In the genomic region with DNA sequence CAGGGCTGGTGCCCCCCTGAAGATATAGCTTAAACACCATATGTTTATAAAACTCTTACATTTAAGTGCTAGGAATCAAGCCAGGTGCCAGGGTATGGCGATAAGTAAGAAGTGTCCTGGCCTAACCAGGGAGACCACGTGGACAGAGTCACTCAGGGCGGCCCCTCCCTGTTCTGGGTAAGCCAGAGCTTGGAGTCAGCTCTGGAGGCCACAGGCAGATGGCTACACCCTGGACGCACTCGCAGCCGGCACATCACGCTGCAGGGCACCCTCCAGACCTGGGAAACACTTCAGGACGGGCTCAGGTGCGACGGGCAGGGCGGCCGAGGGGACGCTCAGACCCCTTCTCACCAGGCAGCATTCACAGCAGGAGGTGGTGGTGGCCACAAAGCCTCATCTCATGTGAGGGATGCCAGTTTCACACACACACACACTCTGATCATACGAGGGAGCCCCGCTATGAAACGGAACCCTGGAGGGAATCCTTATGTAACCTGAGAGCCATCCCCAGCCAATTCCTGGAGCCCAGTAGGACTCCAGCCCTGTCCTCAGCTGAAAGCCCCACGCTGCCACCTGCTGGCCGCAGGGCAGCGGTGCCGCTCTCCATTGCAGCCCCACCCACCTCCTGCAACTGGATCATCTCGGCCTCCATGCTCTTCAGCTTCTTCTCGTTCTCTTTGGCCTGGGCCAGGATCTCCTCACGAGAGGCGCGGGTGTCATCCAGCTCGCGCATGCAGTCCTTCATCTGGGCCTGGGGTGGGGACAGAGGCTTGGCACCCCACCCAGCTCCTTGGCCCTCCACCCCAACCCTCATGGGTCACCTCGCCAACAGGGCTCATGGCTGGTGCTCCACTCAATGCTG, we compare ENCODE assay signal across 8 cellular contexts. TPM values are rescaled to one million over a fixed set of nuclear protein-coding genes. Genes with fewer than 3 reads are reported as not detected.
DNase-seq lines count a peak whose midpoint lies in the region; ATAC-seq and TF ChIP-seq lines count a peak whose summit lies in the region.

No MANE protein-coding gene starts in this region.

- H3K9me3 ChIP-seq in Karpas-422 (ENCODE audit: low read length) (no peaks in the 10 kb centered on the region), SK-N-SH (no peaks in the 10 kb centered on the region), upper lobe of left lung (no peaks in the 10 kb centered on the region)

- TF ChIP-seq EP300 in SK-N-SH (IDR thresholded peaks at IDR 0.05; ENCODE audit: borderline replicate concordance in 1 of 2, low read depth in 1 of 2, low read length in 1 of 2), result no peak
- TF ChIP-seq EP300 in upper lobe of left lung (IDR thresholded peaks at IDR 0.05), result no peak

- H3K4me1 ChIP-seq in Karpas-422 (ENCODE audit: low read length) (no peaks in the 10 kb centered on the region), SK-N-SH (ENCODE audit: control insufficient read depth in 1 of 2, insufficient read depth in 2 of 2, low read depth in 1 of 2, low read length in 1 of 2) (no peaks in the 10 kb centered on the region; a peak in 1 of 4 replicates), upper lobe of left lung (peaks cover 0 to 16% (median 14%) of the 10 kb centered on the region in 4 donors)

- H3K4me2 ChIP-seq in Karpas-422 (ENCODE audit: low read depth, low read length, poor library complexity, severe bottlenecking) (no peak overlapping the region), SK-N-SH (no peak overlapping the region)

- H3K4me1 Mint-ChIP-seq in activated naive CD8-positive, alpha-beta T cell (ENCODE audit: low read depth), result peaks cover 38% of the 10 kb centered on the region
- H3K4me1 Mint-ChIP-seq in glutamatergic neuron (ENCODE audit: low read depth, unreplicated experiment), result peaks cover 2% of the 10 kb centered on the region

- TF ChIP-seq POLR2A in upper lobe of left lung (IDR thresholded peaks at IDR 0.05), result no peak

- peaks cover 66% of the 10 kb centered on the region for H3F3A ChIP-seq in SK-N-SH (replicated peaks; ENCODE audit: insufficient read depth)

- H3K4me3 Mint-ChIP-seq in activated naive CD8-positive, alpha-beta T cell, result no peak overlapping the region
- no peak overlapping the region for H3K4me3 Mint-ChIP-seq in glutamatergic neuron (ENCODE audit: unreplicated experiment)

- H3K36me3 ChIP-seq in Karpas-422 (ENCODE audit: insufficient read depth, low read length) (peaks cover 14% of the 10 kb centered on the region), SK-N-SH (replicated peaks in 1 of 2; ENCODE audit: control insufficient read depth in 1 of 2, insufficient read depth in 2 of 2, low read length in 1 of 2) (peaks cover 69 to 83% of the 10 kb centered on the region in 2 experiments), upper lobe of left lung (peaks cover 77 to 95% (median 87%) of the 10 kb centered on the region in 4 donors)

- H4K20me1 ChIP-seq in Karpas-422 (ENCODE audit: insufficient read depth, low read depth, low read length), result peaks cover 4% of the 10 kb centered on the region; the same call in 1 of the 2 replicates
- peaks cover 77% of the 10 kb centered on the region for H4K20me1 ChIP-seq in SK-N-SH (ENCODE audit: insufficient read depth)

- TF ChIP-seq CTCF in SK-N-SH (IDR thresholded peaks at IDR 0.05) (peak; percentile 90), glutamatergic neuron (IDR thresholded peaks at IDR 0.05; ENCODE audit: partially characterized antibody, unreplicated experiment) (peak; percentile 95), upper lobe of left lung (IDR thresholded peaks at IDR 0.05) (peak; percentile 78 to 88 (median 82))

- H3K79me2 ChIP-seq in Karpas-422 (ENCODE audit: low read length) (no peaks in the 10 kb centered on the region), SK-N-SH (ENCODE audit: insufficient read depth) (peaks cover 17% of the 10 kb centered on the region; the same call in 1 of the 2 replicates)

- H2AFZ ChIP-seq in Karpas-422 (ENCODE audit: low read length), result no peak overlapping the region
- H2AFZ ChIP-seq in SK-N-SH (ENCODE audit: low read depth), result no peak overlapping the region

- peak; percentile 0 for DNase-seq in DMS53 treated with DMSO at 0.1 percent for 48 hours (lab: John Stamatoyannopoulos, UW; ENCODE audit: unreplicated experiment)
- DNase-seq in Karpas-422, result peak; percentile 87
- peak; percentile 94 for DNase-seq in SK-N-SH
- DNase-seq in glutamatergic neuron, result peak; percentile 89
- peak; percentile 53 for DNase-seq in pons (ENCODE audit: low spot score)
- peak; percentile 63 to 94 for DNase-seq in upper lobe of left lung

- H3K4me3 ChIP-seq in Karpas-422 (ENCODE audit: low read length) (no peak overlapping the region), SK-N-SH (ENCODE audit: low read depth in 2 of 2, low read length in 1 of 2) (no peak overlapping the region), upper lobe of left lung (no peak overlapping the region)

- ATAC-seq in upper lobe of left lung (ENCODE audit: low FRiP score in 2 of 2), result peak; percentile 86 to 91
- ATAC-seq in GM21528 (IDR thresholded peaks at IDR 0.05; ENCODE audit: low FRiP score, unreplicated experiment), result no peak

- H3K9me2 ChIP-seq in Karpas-422 (replicated peaks; ENCODE audit: insufficient read depth, low read length) (no peaks in the 10 kb centered on the region), SK-N-SH (no peaks in the 10 kb centered on the region)

- no peaks in the 10 kb centered on the region for H3K9me3 Mint-ChIP-seq in activated naive CD8-positive, alpha-beta T cell (ENCODE audit: low read depth)
- peaks cover 10% of the 10 kb centered on the region for H3K9me3 Mint-ChIP-seq in glutamatergic neuron (ENCODE audit: unreplicated experiment)

- H3K27ac ChIP-seq in Karpas-422 (ENCODE audit: low read length) (no peak overlapping the region), SK-N-SH (ENCODE audit: low read depth in 2 of 2, low read length in 1 of 2) (peak overlapping the region in 1 of 2 experiments; percentile 29; a peak in 2 of 4 replicates), upper lobe of left lung (peak overlapping the region; percentile 28 to 58 (median 55))

- WGBS in SK-N-SH (ENCODE audit: low lambda C conversion rate), result 76% methylated on average over 23 of the region's 28 CpGs
- WGBS in upper lobe of left lung, 2 donors, result 64 to 67% methylated on average over 3 to 19 of the region's 28 CpGs

- POLR2A ChIA-PET in SK-N-SH (lab: Yijun Ruan, JAX), result interaction anchor here (1.0 kb wide), 1 partner anchor 196 kb away, joined by 3 read pairs; no protein-coding TSS in a partner anchor

- H3K27me3 ChIP-seq in Karpas-422 (ENCODE audit: low read length) (no peaks in the 10 kb centered on the region), SK-N-SH (ENCODE audit: insufficient read depth) (no peaks in the 10 kb centered on the region), upper lobe of left lung (no peaks in the 10 kb centered on the region)

- CTCF ChIA-PET in SK-N-SH (lab: Yijun Ruan, JAX), result interaction anchor here (0.6 to 9.9 kb wide), 60 partner anchors 8 to 658 kb away, joined by 3 to 113 read pairs (median 5); partner anchors contain the start of genes APOL2, APOL4, MYH9 and TXN2

- H3K27ac Mint-ChIP-seq in activated naive CD8-positive, alpha-beta T cell, result peak overlapping the region; percentile 91
- no peak overlapping the region for H3K27ac Mint-ChIP-seq in glutamatergic neuron (ENCODE audit: unreplicated experiment)

- H3K36me3 Mint-ChIP-seq in activated naive CD8-positive, alpha-beta T cell, result peaks cover 4% of the 10 kb centered on the region
- H3K36me3 Mint-ChIP-seq in glutamatergic neuron (ENCODE audit: unreplicated experiment), result peaks cover 11% of the 10 kb centered on the region

- no peak overlapping the region for H3K9ac ChIP-seq in Karpas-422 (ENCODE audit: low read length)
- no peak overlapping the region for H3K9ac ChIP-seq in SK-N-SH

- H3K27me3 Mint-ChIP-seq in activated naive CD8-positive, alpha-beta T cell, result no peaks in the 10 kb centered on the region
- peaks cover 4% of the 10 kb centered on the region for H3K27me3 Mint-ChIP-seq in glutamatergic neuron (ENCODE audit: unreplicated experiment)

- peak; percentile 82 for TF ChIP-seq RAD21 in SK-N-SH (IDR thresholded peaks at IDR 0.05; ENCODE audit: low read length)

TF ChIP-seq in SK-N-SH, 30 proteins besides CTCF, POLR2A, EP300 and RAD21:
- TF ChIP-seq MEF2A (IDR thresholded peaks at IDR 0.05; ENCODE audit: borderline replicate concordance, low read depth) (no peak), PBX3 (IDR thresholded peaks at IDR 0.05) (no peak), SMC3 (IDR thresholded peaks at IDR 0.05; ENCODE audit: low read depth, low read length) (peak; percentile 69), JUND (IDR thresholded peaks at IDR 0.05) (no peak), USF2 (IDR thresholded peaks at IDR 0.05; ENCODE audit: borderline replicate concordance, low read depth, low read length) (no peak), CHD2 (IDR thresholded peaks at IDR 0.05; ENCODE audit: low read length, partially characterized antibody) (no peak), RCOR1 (IDR thresholded peaks at IDR 0.05; ENCODE audit: low read length) (no peak)

RNA-seq across cellular contexts. Expression of gene APOL1, which starts 33.4 kb away (rescaled TPM):
- 0.14 TPM in 1 of 2 replicates, not detected in the other for total RNA-seq in Karpas-422 (2014; rRNA removed; shearing (Covaris generic); ENCODE audit: low replicate concordance)
- 0.42 and 0.56 TPM in 2 replicates for polyA plus RNA-seq in SK-N-SH (2012; rRNA removed)
- 0.36 and 0.62 TPM in 2 replicates for polyA plus RNA-seq in SK-N-SH (2012; cell fraction: cytosol; rRNA removed)
- polyA plus RNA-seq in SK-N-SH (2012; cell fraction: nucleus; rRNA removed), result 0.33 and 0.64 TPM in 2 replicates
- total RNA-seq in glutamatergic neuron (ENCODE audit: unreplicated experiment) (not detected), upper lobe of left lung (10 to 100 TPM; 31.9 to 90.5 (median 52.0) TPM)

RNA-seq across cellular contexts. Expression of gene APOL2, which starts 47.0 kb away (rescaled TPM):
- 11.3 and 15.9 TPM in 2 replicates for total RNA-seq in Karpas-422 (2014; rRNA removed; shearing (Covaris generic); ENCODE audit: low replicate concordance)
- polyA plus RNA-seq in SK-N-SH (2012; rRNA removed), result 8.3 and 9.4 TPM in 2 replicates
- 4.9 and 6.9 TPM in 2 replicates for polyA plus RNA-seq in SK-N-SH (2012; cell fraction: cytosol; rRNA removed)
- 21.0 and 23.6 TPM in 2 replicates for polyA plus RNA-seq in SK-N-SH (2012; cell fraction: nucleus; rRNA removed)
- total RNA-seq in glutamatergic neuron (ENCODE audit: unreplicated experiment) (not detected), upper lobe of left lung (10 to 100 TPM; 32.8 to 76.5 (median 52.6) TPM)

Comparison
In these comparisons a context has a peak if more than half of its experiments do, and no peak if none do; other contexts are left out.
1. DNase-seq: peak in every context shown above with its lines; median percentile 94 in SK-N-SH; 89 in glutamatergic neuron; 87 in Karpas-422; 78 in upper lobe of left lung; 53 in pons; 0 in DMS53 treated with DMSO at 0.1 percent for 48 hours.
2. RNA of gene APOL1, which starts 33.4 kb away (total RNA-seq): 31.9 to 90.5 TPM in upper lobe of left lung; not detected in glutamatergic neuron (single experiment) and 0.14 TPM in Karpas-422; every median in the first group is over 10 times any median in the second.
3. Peak in every context shown above with its lines, with median percentiles within 50 percentile points of each other: CTCF ChIP-seq.